Comparison of ENCODE assay signal across 8 cellular contexts in the genomic region with DNA sequence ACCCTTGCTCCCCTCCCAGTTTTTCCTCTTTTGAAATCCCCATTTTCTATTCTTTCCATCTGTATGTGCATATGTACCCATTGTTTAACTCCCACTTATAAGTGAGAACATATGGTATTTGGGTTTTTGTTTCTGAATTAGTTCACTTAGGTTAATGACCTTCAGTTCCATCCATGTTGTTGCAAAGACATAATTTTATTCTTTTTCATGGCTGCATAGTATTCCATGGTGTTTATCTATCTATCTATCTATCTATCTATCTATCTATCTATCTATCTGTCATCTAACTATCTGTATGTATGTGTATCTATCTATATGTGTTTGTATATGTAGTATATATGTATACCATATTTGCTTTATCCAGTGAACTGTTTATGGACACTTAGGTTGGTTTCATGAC.
"Had no signal": no experiment of that assay in that cellular context is flagged by ENCODE, and none has a peak within 500 bp of the region (broad histone marks: within the 10 kb centered on the region; RNA-seq: fewer than 3 reads in every experiment).

No MANE protein-coding gene starts in this region.

- ATAC-seq: GM12878 had no signal

- DNase-seq: GDM1, GF-D8 had no signal

- H3K4me3 ChIP-seq: GM12878 had no signal

- FAIRE-seq: G401.6, GM12878, GM12891, GM12892, GM18507, GM19239 had no signal
